Comparison of ENCODE assay signal across 13 cellular contexts in the genomic region with DNA sequence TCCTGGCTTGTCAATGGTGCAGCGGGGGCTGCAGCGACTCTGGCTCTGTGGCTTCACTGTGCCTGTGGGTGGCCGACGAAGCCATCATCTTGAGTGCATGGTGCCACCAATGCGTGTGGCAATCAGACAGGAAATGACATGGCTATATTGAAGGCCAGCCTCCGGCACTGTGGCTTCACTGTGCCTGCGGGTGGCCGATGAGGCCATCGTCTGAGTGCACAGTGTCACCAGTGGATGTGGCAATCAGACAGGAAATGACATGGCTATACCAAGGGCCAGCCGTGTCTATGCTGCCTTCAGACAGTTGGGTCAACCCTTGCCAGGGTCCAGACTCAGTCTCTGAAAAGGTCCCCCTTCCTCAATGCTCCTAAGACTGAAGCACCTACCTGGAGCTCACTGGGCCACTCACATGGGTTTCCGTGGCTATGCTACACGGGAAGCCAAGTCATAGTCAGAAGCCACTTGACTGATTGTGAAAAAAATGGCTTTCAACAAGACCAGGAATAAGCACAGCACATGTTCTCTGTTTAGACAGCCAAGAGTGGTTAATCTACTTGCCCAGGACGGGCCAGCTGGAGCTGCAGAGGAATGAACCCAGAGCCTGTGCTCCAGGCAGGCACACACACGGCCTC.
DNase-seq lines count a peak whose midpoint lies in the region; ATAC-seq, FAIRE-seq and TF ChIP-seq lines count a peak whose summit lies in the region.
"Had no signal": no experiment of that assay in that cellular context is flagged by ENCODE, and none has a peak within 500 bp of the region (broad histone marks: within the 10 kb centered on the region; RNA-seq: fewer than 3 reads in every experiment).

No MANE protein-coding gene starts in this region.

- TF ChIP-seq POLR2A in esophagus squamous epithelium (IDR thresholded peaks at IDR 0.05), result no peak

- TF ChIP-seq CTCF in esophagus squamous epithelium (IDR thresholded peaks at IDR 0.05), result no peak

- WGBS in right cardiac atrium, result 79% methylated on average over 14 of the region's 14 CpGs
- WGBS in esophagus squamous epithelium, 2 donors, result 33 to 49% methylated on average over 1 to 5 of the region's 14 CpGs

- peaks cover under 1% of the 10 kb centered on the region for H3K9me3 ChIP-seq in right cardiac atrium (ENCODE audit: control insufficient read depth, low read length)
- peaks cover 0 to 2% (median 0%) of the 10 kb centered on the region in 3 donors for H3K9me3 ChIP-seq in esophagus squamous epithelium

- H3K27me3 ChIP-seq in right cardiac atrium (ENCODE audit: control insufficient read depth, insufficient read depth) (no peaks in the 10 kb centered on the region), esophagus squamous epithelium (no peaks in the 10 kb centered on the region)

- H3K4me3 ChIP-seq in right cardiac atrium (ENCODE audit: low read length), result no peak overlapping the region
- H3K4me3 ChIP-seq in esophagus squamous epithelium, result no peak overlapping the region
- H3K4me3 ChIP-seq: GM23248 had no signal

- peak; percentile 27 for FAIRE-seq in urothelium cell line (lab: Jason Lieb, UNC)

- intact Hi-C loops in right cardiac atrium (cut with DNase I), result no loop called here
- intact Hi-C loops in esophagus squamous epithelium (cut with DNase I), result no loop called here

- no peak overlapping the region for H3K27ac ChIP-seq in right cardiac atrium (ENCODE audit: low read length)
- H3K27ac ChIP-seq in esophagus squamous epithelium, result no peak overlapping the region
- H3K27ac ChIP-seq: GM23248 had no signal

- no peaks in the 10 kb centered on the region for H3K36me3 ChIP-seq in esophagus squamous epithelium

- peak in 1 of 2 donors; percentile 47 for ATAC-seq in right cardiac atrium
- ATAC-seq in HG03565 (IDR thresholded peaks at IDR 0.05; ENCODE audit: unreplicated experiment), result no peak
- ATAC-seq: left colon had no signal

- peak; percentile 24 for DNase-seq in stimulated activated CD4-positive, alpha-beta T cell treated with anti-CD3 and anti-CD28 coated beads, Interleukin-15, amount 100 ng/mL, for 24 hours
- no peak for DNase-seq in stimulated activated CD4-positive, alpha-beta T cell treated with anti-CD3 and anti-CD28 coated beads, Interleukin-12 subunit alpha, Interleukin-12 subunit beta, amount 100 ng/mL, for 4 hours
- DNase-seq in SKM-1 (lab: John Stamatoyannopoulos, UW; ENCODE audit: unreplicated experiment), result peak; percentile 11
- peak; percentile 39 to 66 (median 63) for DNase-seq in right cardiac atrium
- no peak for DNase-seq in urothelium cell line (ENCODE audit: low spot score)
- DNase-seq in esophagus squamous epithelium (lab: John Stamatoyannopoulos, UW), result no peak
- DNase-seq in AG08395 (ENCODE audit: low spot score), result no peak
- DNase-seq: effector memory CD4-positive, alpha-beta T cell; GM23248; left colon; NCI-H146; nucleus accumbens had no signal

- H3K4me1 ChIP-seq in right cardiac atrium (ENCODE audit: control insufficient read depth, insufficient read depth, low read length) (peaks cover 3% of the 10 kb centered on the region), esophagus squamous epithelium (peaks cover 0 to 7% (median 0%) of the 10 kb centered on the region in 3 donors)

Comparison
In these comparisons a context has a peak if more than half of its experiments do, and no peak if none do; other contexts are left out.
1. DNase-seq: peak in stimulated activated CD4-positive, alpha-beta T cell treated with anti-CD3 and anti-CD28 coated beads, Interleukin-15, amount 100 ng/mL, for 24 hours (single experiment), SKM-1 (single experiment) and right cardiac atrium (3 of 3); none in stimulated activated CD4-positive, alpha-beta T cell treated with anti-CD3 and anti-CD28 coated beads, Interleukin-12 subunit alpha, Interleukin-12 subunit beta, amount 100 ng/mL, for 4 hours (single experiment), urothelium cell line (single experiment), esophagus squamous epithelium (single experiment) and AG08395 (single experiment).